8 cellular contexts compared by ENCODE assay signal in genomic region chr5:33441241-33441844, GRCh38. TPM values are rescaled to one million over a fixed set of nuclear protein-coding genes. Genes with fewer than 3 reads are reported as not detected.
A peak's percentile ranks its signal among the peaks of the same experiment; 100 is the strongest.
DNase-seq lines count a peak whose midpoint lies in the region; TF ChIP-seq lines count a peak whose summit lies in the region.

No MANE protein-coding gene starts in this region.

- peaks cover 56% of the 10 kb centered on the region for H3K4me1 ChIP-seq in vagina

- H3K9me2 ChIP-seq in neural cell (ENCODE audit: insufficient read depth, low read length): no peaks in the 10 kb centered on the region

- peak overlapping the region; percentile 97 for H3K4me2 ChIP-seq in neural cell (ENCODE audit: low read length)

- H3K36me3 ChIP-seq in H7 (replicated peaks; ENCODE audit: control insufficient read depth, insufficient read depth, low read length) (peaks cover 9% of the 10 kb centered on the region), neural cell (ENCODE audit: insufficient read depth, low read length) (peaks cover 9% of the 10 kb centered on the region), vagina (peaks cover 0 to 8% of the 10 kb centered on the region in 2 donors)

- peak overlapping the region; percentile 79 for H2AFZ ChIP-seq in neural cell (ENCODE audit: low read depth, low read length)

- peak overlapping the region; percentile 72 for H3K9ac ChIP-seq in neural cell (ENCODE audit: low read length)

- H3K4me3 ChIP-seq in H7 (ENCODE audit: insufficient read depth, low read depth, low read length): peak overlapping the region; percentile 97
- peak overlapping the region; percentile 97 for H3K4me3 ChIP-seq in epithelial cell of esophagus (ENCODE audit: low read length)
- peak overlapping the region; percentile 82 for H3K4me3 ChIP-seq in neural cell (ENCODE audit: low read length)
- peak overlapping the region; percentile 69 to 73 for H3K4me3 ChIP-seq in vagina

- TF ChIP-seq CTCF in epithelial cell of esophagus (IDR thresholded peaks at IDR 0.05; ENCODE audit: insufficient read depth, low read depth, low read length, missing control alignments): no peak
- TF ChIP-seq CTCF in neural cell (IDR thresholded peaks at IDR 0.05; ENCODE audit: poor library complexity, severe bottlenecking): no peak
- no peak for TF ChIP-seq CTCF in vagina (IDR thresholded peaks at IDR 0.05)
- TF ChIP-seq CTCF in progenitor cell of endocrine pancreas (IDR thresholded peaks at IDR 0.05; ENCODE audit: unreplicated experiment): no peak

- no peaks in the 10 kb centered on the region for H3F3A ChIP-seq in neural cell (ENCODE audit: insufficient read depth, low read length, poor library complexity, severe bottlenecking)

- H3K27me3 ChIP-seq in H7 (ENCODE audit: control insufficient read depth, insufficient read depth, low read length) (no peaks in the 10 kb centered on the region), neural cell (ENCODE audit: insufficient read depth, low read depth, low read length) (no peaks in the 10 kb centered on the region), vagina (no peaks in the 10 kb centered on the region)

- H3K9me3 Mint-ChIP-seq in activated CD4-positive, alpha-beta T cell treated with anti-CD3 and anti-CD28 coated beads, Interleukin-2, amount 10 ng/mL, durations not matched to agents 24 days and 14 days: no peaks in the 10 kb centered on the region
- no peaks in the 10 kb centered on the region for H3K9me3 Mint-ChIP-seq in progenitor cell of endocrine pancreas (ENCODE audit: low read depth)

- H3K36me3 Mint-ChIP-seq in activated CD4-positive, alpha-beta T cell treated with anti-CD3 and anti-CD28 coated beads, Interleukin-2, amount 10 ng/mL, durations not matched to agents 24 days and 14 days (ENCODE audit: low read depth): peaks cover 25% of the 10 kb centered on the region
- H3K36me3 Mint-ChIP-seq in progenitor cell of endocrine pancreas (ENCODE audit: insufficient read depth): peaks cover 6% of the 10 kb centered on the region

- no peak for TF ChIP-seq RAD21 in neural cell (conservative IDR thresholded peaks at IDR 0.05)

- DNase-seq in DMS 273 treated with DMSO at 0.1 percent for 48 hours (lab: John Stamatoyannopoulos, UW): peak; percentile 83
- DNase-seq in H7: no peak
- DNase-seq in NCI-H2081 treated with DMSO at 0.1 percent for 48 hours (lab: John Stamatoyannopoulos, UW): peak; percentile 51
- peak; percentile 78 for DNase-seq in activated CD4-positive, alpha-beta T cell treated with anti-CD3 and anti-CD28 coated beads, Interleukin-2, amount 10 ng/mL, durations not matched to agents 24 days and 14 days
- peak; percentile 40 for DNase-seq in epithelial cell of esophagus (ENCODE audit: low read depth)
- DNase-seq in vagina (ENCODE audit: extremely low spot score in 2 of 2): no peak
- no peak for DNase-seq in progenitor cell of endocrine pancreas (ENCODE audit: low spot score, unreplicated experiment)

- H3K27ac Mint-ChIP-seq in activated CD4-positive, alpha-beta T cell treated with anti-CD3 and anti-CD28 coated beads, Interleukin-2, amount 10 ng/mL, durations not matched to agents 24 days and 14 days: no peak overlapping the region
- H3K27ac Mint-ChIP-seq in progenitor cell of endocrine pancreas: no peak overlapping the region

- peaks cover 35% of the 10 kb centered on the region for H3K79me2 ChIP-seq in neural cell (replicated peaks; ENCODE audit: insufficient read depth, low read length)

- peaks cover 26% of the 10 kb centered on the region for H3K4me1 Mint-ChIP-seq in activated CD4-positive, alpha-beta T cell treated with anti-CD3 and anti-CD28 coated beads, Interleukin-2, amount 10 ng/mL, durations not matched to agents 24 days and 14 days
- H3K4me1 Mint-ChIP-seq in progenitor cell of endocrine pancreas (ENCODE audit: low read depth): peaks cover 10% of the 10 kb centered on the region

- intact Hi-C loops in activated CD4-positive, alpha-beta T cell treated with anti-CD3 and anti-CD28 coated beads, Interleukin-2, amount 10 ng/mL, durations not matched to agents 24 days and 14 days (cut with micrococcal nuclease): loop anchor here (1.0 to 10.0 kb wide), 5 partner anchors 413 to 1909 kb away; partner anchors contain the start of genes BRIX1, C5orf22, DROSHA and MTMR12
- intact Hi-C loops in vagina (cut with DNase I): no loop called here

- H4K20me1 ChIP-seq in neural cell (ENCODE audit: insufficient read depth): no peaks in the 10 kb centered on the region

- no peak overlapping the region for H3K4me3 Mint-ChIP-seq in activated CD4-positive, alpha-beta T cell treated with anti-CD3 and anti-CD28 coated beads, Interleukin-2, amount 10 ng/mL, durations not matched to agents 24 days and 14 days
- no peak overlapping the region for H3K4me3 Mint-ChIP-seq in progenitor cell of endocrine pancreas (ENCODE audit: low read depth)

- H3K9me3 ChIP-seq in neural cell (ENCODE audit: low read length) (no peaks in the 10 kb centered on the region), vagina (no peaks in the 10 kb centered on the region)

- TF ChIP-seq EP300 in neural cell (conservative IDR thresholded peaks at IDR 0.05; ENCODE audit: poor library complexity, severe bottlenecking): no peak

- H3K27me3 Mint-ChIP-seq in activated CD4-positive, alpha-beta T cell treated with anti-CD3 and anti-CD28 coated beads, Interleukin-2, amount 10 ng/mL, durations not matched to agents 24 days and 14 days: no peaks in the 10 kb centered on the region
- H3K27me3 Mint-ChIP-seq in progenitor cell of endocrine pancreas: no peaks in the 10 kb centered on the region

- H3K27ac ChIP-seq in neural cell (ENCODE audit: low read length): peak overlapping the region; percentile 73
- peak overlapping the region; percentile 91 for H3K27ac ChIP-seq in vagina

- no peak for TF ChIP-seq POLR2A in vagina (IDR thresholded peaks at IDR 0.05)

TF ChIP-seq in neural cell, 6 proteins besides CTCF, POLR2A, EP300 and RAD21:
- TF ChIP-seq MXI1 (conservative IDR thresholded peaks at IDR 0.05; ENCODE audit: poor library complexity, severe bottlenecking) (no peak), POLR2AphosphoS5 (IDR thresholded peaks at IDR 0.05) (no peak), SMC3 (conservative IDR thresholded peaks at IDR 0.05; ENCODE audit: poor library complexity) (no peak), TAF1 (IDR thresholded peaks at IDR 0.05; ENCODE audit: low read depth) (no peak), EZH2 (IDR thresholded peaks at IDR 0.05; ENCODE audit: borderline replicate concordance, insufficient read depth, low read length, poor library complexity, severe bottlenecking) (no peak)
- TF ChIP-seq, protein P1, sequence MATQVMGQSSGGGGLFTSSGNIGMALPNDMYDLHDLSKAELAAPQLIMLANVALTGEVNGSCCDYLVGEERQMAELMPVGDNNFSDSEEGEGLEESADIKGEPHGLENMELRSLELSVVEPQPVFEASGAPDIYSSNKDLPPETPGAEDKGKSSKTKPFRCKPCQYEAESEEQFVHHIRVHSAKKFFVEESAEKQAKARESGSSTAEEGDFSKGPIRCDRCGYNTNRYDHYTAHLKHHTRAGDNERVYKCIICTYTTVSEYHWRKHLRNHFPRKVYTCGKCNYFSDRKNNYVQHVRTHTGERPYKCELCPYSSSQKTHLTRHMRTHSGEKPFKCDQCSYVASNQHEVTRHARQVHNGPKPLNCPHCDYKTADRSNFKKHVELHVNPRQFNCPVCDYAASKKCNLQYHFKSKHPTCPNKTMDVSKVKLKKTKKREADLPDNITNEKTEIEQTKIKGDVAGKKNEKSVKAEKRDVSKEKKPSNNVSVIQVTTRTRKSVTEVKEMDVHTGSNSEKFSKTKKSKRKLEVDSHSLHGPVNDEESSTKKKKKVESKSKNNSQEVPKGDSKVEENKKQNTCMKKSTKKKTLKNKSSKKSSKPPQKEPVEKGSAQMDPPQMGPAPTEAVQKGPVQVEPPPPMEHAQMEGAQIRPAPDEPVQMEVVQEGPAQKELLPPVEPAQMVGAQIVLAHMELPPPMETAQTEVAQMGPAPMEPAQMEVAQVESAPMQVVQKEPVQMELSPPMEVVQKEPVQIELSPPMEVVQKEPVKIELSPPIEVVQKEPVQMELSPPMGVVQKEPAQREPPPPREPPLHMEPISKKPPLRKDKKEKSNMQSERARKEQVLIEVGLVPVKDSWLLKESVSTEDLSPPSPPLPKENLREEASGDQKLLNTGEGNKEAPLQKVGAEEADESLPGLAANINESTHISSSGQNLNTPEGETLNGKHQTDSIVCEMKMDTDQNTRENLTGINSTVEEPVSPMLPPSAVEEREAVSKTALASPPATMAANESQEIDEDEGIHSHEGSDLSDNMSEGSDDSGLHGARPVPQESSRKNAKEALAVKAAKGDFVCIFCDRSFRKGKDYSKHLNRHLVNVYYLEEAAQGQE (IDR thresholded peaks at IDR 0.05; ENCODE audit: borderline replicate concordance): no peak
TF ChIP-seq in neural cell: peak in this region for 0.

RNA-seq across cellular contexts. Expression of gene TARS1, which starts 0.6 kb away (rescaled TPM):
- 250 and 314 TPM in 2 replicates for total RNA-seq in H7 (2014; rRNA removed; shearing (Covaris generic))
- total RNA-seq in activated CD4-positive, alpha-beta T cell treated with anti-CD3 and anti-CD28 coated beads, Interleukin-2, amount 10 ng/mL, durations not matched to agents 24 days and 14 days: 190 and 195 TPM in 2 replicates
- polyA plus RNA-seq in neural cell: 88.7 and 91.8 TPM in 2 replicates
- polyA minus RNA-seq in neural cell: 113 and 122 TPM in 2 replicates
- total RNA-seq in vagina (44.4 TPM), progenitor cell of endocrine pancreas (161 and 168 TPM in 2 replicates)

Comparison
In these comparisons a context has a peak if more than half of its experiments do, and no peak if none do; other contexts are left out.
1. DNase-seq: peak in DMS 273 treated with DMSO at 0.1 percent for 48 hours (single experiment), NCI-H2081 treated with DMSO at 0.1 percent for 48 hours (single experiment), activated CD4-positive, alpha-beta T cell treated with anti-CD3 and anti-CD28 coated beads, Interleukin-2, amount 10 ng/mL, durations not matched to agents 24 days and 14 days (single experiment) and epithelial cell of esophagus (single experiment); none in H7 (single experiment), vagina (0 of 2) and progenitor cell of endocrine pancreas (single experiment).
2. Peak in every context shown above with its lines, with median percentiles within 50 percentile points of each other: H3K4me3 ChIP-seq.